1 cellular context compared by ENCODE assay signal in the genomic region with DNA sequence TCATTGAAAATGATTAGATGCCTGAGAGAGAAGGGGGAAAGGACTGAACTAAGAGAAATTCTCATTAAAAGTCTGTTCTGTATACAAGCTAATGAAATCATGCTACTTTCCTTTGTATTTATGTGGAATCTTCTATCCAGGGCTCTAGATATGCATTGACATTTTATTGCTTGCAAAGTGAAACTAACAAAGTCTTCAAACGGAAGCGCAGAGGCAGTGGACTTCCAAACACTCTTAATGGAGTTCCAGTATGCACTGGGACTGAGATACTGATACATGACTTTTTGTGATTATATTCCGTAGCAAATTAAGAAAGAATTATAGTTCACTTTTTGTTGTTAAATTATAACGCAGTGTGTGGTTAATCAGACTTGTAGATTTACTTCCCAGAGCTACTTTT.
TF ChIP-seq lines count a peak whose summit lies in the region.

No MANE protein-coding gene starts in this region.

TF ChIP-seq in IMR-90, 13 proteins besides CTCF, POLR2A, EP300 and RAD21:
- TF ChIP-seq FOS (IDR thresholded peaks at IDR 0.05; ENCODE audit: low read depth, low read length) (no peak), MXI1 (IDR thresholded peaks at IDR 0.05; ENCODE audit: borderline replicate concordance, low read depth, low read length) (no peak), MAFK (IDR thresholded peaks at IDR 0.05; ENCODE audit: low read depth, low read length) (no peak), RFX5 (IDR thresholded peaks at IDR 0.05; ENCODE audit: low read depth, low read length) (no peak), SMC3 (IDR thresholded peaks at IDR 0.05; ENCODE audit: low read depth, low read length) (no peak), NFE2L2 (IDR thresholded peaks at IDR 0.05; ENCODE audit: low read depth, low read length) (no peak), CEBPB (IDR thresholded peaks at IDR 0.05; ENCODE audit: low read depth, low read length) (no peak), RCOR1 (IDR thresholded peaks at IDR 0.05; ENCODE audit: insufficient replicate concordance, low read length) (no peak), MAZ (IDR thresholded peaks at IDR 0.05; ENCODE audit: borderline replicate concordance, low read depth, low read length) (no peak), BHLHE40 (IDR thresholded peaks at IDR 0.05; ENCODE audit: low read depth, low read length) (no peak), CHD1 (IDR thresholded peaks at IDR 0.05; ENCODE audit: low read depth, low read length) (no peak)
- TF ChIP-seq, protein P1, sequence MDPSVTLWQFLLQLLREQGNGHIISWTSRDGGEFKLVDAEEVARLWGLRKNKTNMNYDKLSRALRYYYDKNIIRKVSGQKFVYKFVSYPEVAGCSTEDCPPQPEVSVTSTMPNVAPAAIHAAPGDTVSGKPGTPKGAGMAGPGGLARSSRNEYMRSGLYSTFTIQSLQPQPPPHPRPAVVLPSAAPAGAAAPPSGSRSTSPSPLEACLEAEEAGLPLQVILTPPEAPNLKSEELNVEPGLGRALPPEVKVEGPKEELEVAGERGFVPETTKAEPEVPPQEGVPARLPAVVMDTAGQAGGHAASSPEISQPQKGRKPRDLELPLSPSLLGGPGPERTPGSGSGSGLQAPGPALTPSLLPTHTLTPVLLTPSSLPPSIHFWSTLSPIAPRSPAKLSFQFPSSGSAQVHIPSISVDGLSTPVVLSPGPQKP (IDR thresholded peaks at IDR 0.05; ENCODE audit: borderline replicate concordance, low read depth, low read length) = no peak
- TF ChIP-seq, protein P2, sequence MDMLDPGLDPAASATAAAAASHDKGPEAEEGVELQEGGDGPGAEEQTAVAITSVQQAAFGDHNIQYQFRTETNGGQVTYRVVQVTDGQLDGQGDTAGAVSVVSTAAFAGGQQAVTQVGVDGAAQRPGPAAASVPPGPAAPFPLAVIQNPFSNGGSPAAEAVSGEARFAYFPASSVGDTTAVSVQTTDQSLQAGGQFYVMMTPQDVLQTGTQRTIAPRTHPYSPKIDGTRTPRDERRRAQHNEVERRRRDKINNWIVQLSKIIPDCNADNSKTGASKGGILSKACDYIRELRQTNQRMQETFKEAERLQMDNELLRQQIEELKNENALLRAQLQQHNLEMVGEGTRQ (IDR thresholded peaks at IDR 0.05; ENCODE audit: low read depth, low read length) = no peak
TF ChIP-seq in IMR-90: peak in this region for 0.
